In the genomic region with DNA sequence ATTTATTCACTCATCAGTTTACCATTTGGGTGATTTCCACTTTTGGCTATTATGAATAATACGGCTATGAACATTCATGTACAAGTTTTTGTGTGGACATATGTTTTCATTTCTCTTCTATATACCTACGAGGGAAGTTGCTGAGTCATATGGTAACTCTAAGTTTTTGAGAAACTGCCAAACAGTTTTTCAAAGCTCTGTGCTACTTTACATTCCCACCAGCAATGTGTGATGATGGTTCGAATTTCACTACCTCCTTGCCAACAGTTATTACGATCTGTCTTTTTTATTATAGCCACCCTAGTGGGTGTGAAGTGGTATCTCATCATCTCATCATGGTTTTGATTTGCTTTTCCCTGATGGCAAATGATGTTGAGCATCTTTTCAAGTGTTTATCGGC, we compare ENCODE assay signal across 11 cellular contexts.
DNase-seq lines count a peak whose midpoint lies in the region; ATAC-seq and TF ChIP-seq lines count a peak whose summit lies in the region.
"Had no signal": no experiment of that assay in that cellular context is flagged by ENCODE, and none has a peak within 500 bp of the region (broad histone marks: within the 10 kb centered on the region; RNA-seq: fewer than 3 reads in every experiment).

No MANE protein-coding gene starts in this region.

- BruUV-seq in mammary epithelial cell (replicated peaks; lab: Mats Ljungman, UMichigan), result no TSS peak

- ATAC-seq in GM19468 (IDR thresholded peaks at IDR 0.05; ENCODE audit: extremely low read depth, unreplicated experiment) (peak; percentile 26), HG03097 (IDR thresholded peaks at IDR 0.05; ENCODE audit: low FRiP score, unreplicated experiment) (no peak)
- ATAC-seq: naive thymus-derived CD4-positive, alpha-beta T cell had no signal

- 30% methylated on average over 5 of the region's 5 CpGs for WGBS in mammary epithelial cell (ENCODE audit: low coverage, missing lambda C conversion rate)
- 88 to 100% methylated on average over 2 to 5 of the region's 5 CpGs for WGBS in endodermal cell (ENCODE audit: insufficient coverage in 1 of 2, insufficient read length in 1 of 2), 2 experiments

- H2AFZ ChIP-seq in mammary epithelial cell (ENCODE audit: low read depth, low read length), result no peak overlapping the region

- H3K4me3 Mint-ChIP-seq in endodermal cell, result no peak overlapping the region
- H3K4me3 Mint-ChIP-seq: activated naive CD4-positive, alpha-beta T cell treated with anti-CD3 and anti-CD28 coated beads, Interleukin-2, amount 50 U/mL, for 24 hours; CD8-positive, alpha-beta memory T cell; naive thymus-derived CD4-positive, alpha-beta T cell had no signal

- no peaks in the 10 kb centered on the region for H3K27me3 Mint-ChIP-seq in endodermal cell (ENCODE audit: insufficient read depth)

- H3K27me3 ChIP-seq in mammary epithelial cell (ENCODE audit: insufficient read depth, low read length) (no peaks in the 10 kb centered on the region), endodermal cell (ENCODE audit: control insufficient read depth, insufficient read depth, low read length, poor library complexity, severe bottlenecking) (no peaks in the 10 kb centered on the region)

- DNase-seq in AG09309 (ENCODE audit: low read depth), result peak; percentile 59
- peak; percentile 61 for DNase-seq in NCI-H1092 treated with DMSO at 0.1 percent for 48 hours (lab: John Stamatoyannopoulos, UW)
- peak; percentile 67 for DNase-seq in mammary epithelial cell
- no peak for DNase-seq in endodermal cell
- no peak for DNase-seq in NCI-H146 (lab: John Stamatoyannopoulos, UW)
- DNase-seq in AG08396 (ENCODE audit: low spot score), result no peak
- DNase-seq: CD8-positive, alpha-beta memory T cell; naive thymus-derived CD4-positive, alpha-beta T cell had no signal

- no peak overlapping the region for H3K4me3 ChIP-seq in AG09309 (ENCODE audit: control insufficient read depth, low read depth, low read length)
- no peak overlapping the region for H3K4me3 ChIP-seq in mammary epithelial cell (replicated peaks in 1 of 3; ENCODE audit: insufficient read depth in 1 of 3, low read depth in 2 of 3, low read length in 3 of 3)
- no peak overlapping the region for H3K4me3 ChIP-seq in endodermal cell (ENCODE audit: low read length)

- intact Hi-C loops in mammary epithelial cell (cut with micrococcal nuclease), result loop anchor here (10.0 kb wide), 1 partner anchor 83 kb away; a partner anchor contains a TSS

- H3K4me2 ChIP-seq in mammary epithelial cell (ENCODE audit: insufficient read depth, low read depth, low read length), result no peak overlapping the region

- dilution Hi-C loops in mammary epithelial cell (cut with HindIII; ENCODE audit: low sequenced_read_pairs), result no loop called here

- no peak overlapping the region for H3K27ac Mint-ChIP-seq in endodermal cell
- H3K27ac Mint-ChIP-seq: CD8-positive, alpha-beta memory T cell; naive thymus-derived CD4-positive, alpha-beta T cell had no signal

- CTCF ChIA-PET in mammary epithelial cell (lab: Charles Lee; ENCODE audit: low non-redundant PET), result no interaction called here

- no peaks in the 10 kb centered on the region for H3K79me2 ChIP-seq in mammary epithelial cell (ENCODE audit: insufficient read depth, low read length)

- H3K9me3 ChIP-seq in mammary epithelial cell (replicated peaks; ENCODE audit: insufficient read depth, low read length) (no peaks in the 10 kb centered on the region), endodermal cell (ENCODE audit: control insufficient read depth, low read length) (no peaks in the 10 kb centered on the region)

- peaks cover 15% of the 10 kb centered on the region for H3K4me1 Mint-ChIP-seq in endodermal cell

- TF ChIP-seq CTCF in AG09309 (IDR thresholded peaks at IDR 0.05; ENCODE audit: control insufficient read depth, insufficient read depth, low read depth, low read length, missing control alignments), result no peak
- TF ChIP-seq CTCF in mammary epithelial cell (conservative IDR thresholded peaks at IDR 0.05 in 1 of 2, IDR thresholded peaks at IDR 0.05 in 1 of 2; ENCODE audit: extremely low read depth in 1 of 2, insufficient read depth in 1 of 2, low read depth in 1 of 2, low read length in 2 of 2), result no peak
- TF ChIP-seq CTCF in endodermal cell (conservative IDR thresholded peaks at IDR 0.05), result no peak

- no peak overlapping the region for H3K27ac ChIP-seq in mammary epithelial cell (ENCODE audit: insufficient read depth, low read depth, low read length)
- no peak overlapping the region for H3K27ac ChIP-seq in endodermal cell (ENCODE audit: low read depth, low read length)

- H3K36me3 ChIP-seq in mammary epithelial cell (ENCODE audit: insufficient read depth, low read length) (no peaks in the 10 kb centered on the region), endodermal cell (ENCODE audit: control insufficient read depth, insufficient read depth, low read length) (no peaks in the 10 kb centered on the region)

- H3K36me3 Mint-ChIP-seq in endodermal cell (ENCODE audit: low read depth), result no peaks in the 10 kb centered on the region
- H3K36me3 Mint-ChIP-seq: activated naive CD4-positive, alpha-beta T cell treated with anti-CD3 and anti-CD28 coated beads, Interleukin-2, amount 50 U/mL, for 24 hours; CD8-positive, alpha-beta memory T cell; naive thymus-derived CD4-positive, alpha-beta T cell had no signal

- in situ Hi-C loops in mammary epithelial cell (cut with MboI; ENCODE audit: low sequenced_read_pairs in 2 of 2), result no loop called here

- peaks cover 13% of the 10 kb centered on the region for H3K4me1 ChIP-seq in mammary epithelial cell (ENCODE audit: insufficient read depth, low read length)
- no peaks in the 10 kb centered on the region for H3K4me1 ChIP-seq in endodermal cell (ENCODE audit: control insufficient read depth, insufficient read depth, low read length)

- H4K20me1 ChIP-seq in mammary epithelial cell (ENCODE audit: insufficient read depth, low read length), result no peaks in the 10 kb centered on the region

- no peaks in the 10 kb centered on the region for H3K9me3 Mint-ChIP-seq in endodermal cell
- H3K9me3 Mint-ChIP-seq: activated naive CD4-positive, alpha-beta T cell treated with anti-CD3 and anti-CD28 coated beads, Interleukin-2, amount 50 U/mL, for 24 hours; CD8-positive, alpha-beta memory T cell had no signal

- H3K9ac ChIP-seq in mammary epithelial cell (ENCODE audit: insufficient read depth, low read length) (no peak overlapping the region), endodermal cell (ENCODE audit: extremely low read depth, low read length, poor library complexity, severe bottlenecking) (no peak overlapping the region)

Comparison
In these comparisons a context has a peak if more than half of its experiments do, and no peak if none do; other contexts are left out.
1. DNase-seq: peak in AG09309 (single experiment), NCI-H1092 treated with DMSO at 0.1 percent for 48 hours (single experiment) and mammary epithelial cell (single experiment); none in endodermal cell (single experiment), NCI-H146 (single experiment) and AG08396 (single experiment).